ENCODE assay signal across 1 cellular context in genomic region chr10:96374985-96375830, GRCh38.
TF ChIP-seq lines count a peak whose summit lies in the region.

No MANE protein-coding gene starts in this region.

TF ChIP-seq in K562, 482 proteins besides CTCF, POLR2A, EP300 and RAD21 (continued from another document and continues in another):
- TF ChIP-seq, protein P1, sequence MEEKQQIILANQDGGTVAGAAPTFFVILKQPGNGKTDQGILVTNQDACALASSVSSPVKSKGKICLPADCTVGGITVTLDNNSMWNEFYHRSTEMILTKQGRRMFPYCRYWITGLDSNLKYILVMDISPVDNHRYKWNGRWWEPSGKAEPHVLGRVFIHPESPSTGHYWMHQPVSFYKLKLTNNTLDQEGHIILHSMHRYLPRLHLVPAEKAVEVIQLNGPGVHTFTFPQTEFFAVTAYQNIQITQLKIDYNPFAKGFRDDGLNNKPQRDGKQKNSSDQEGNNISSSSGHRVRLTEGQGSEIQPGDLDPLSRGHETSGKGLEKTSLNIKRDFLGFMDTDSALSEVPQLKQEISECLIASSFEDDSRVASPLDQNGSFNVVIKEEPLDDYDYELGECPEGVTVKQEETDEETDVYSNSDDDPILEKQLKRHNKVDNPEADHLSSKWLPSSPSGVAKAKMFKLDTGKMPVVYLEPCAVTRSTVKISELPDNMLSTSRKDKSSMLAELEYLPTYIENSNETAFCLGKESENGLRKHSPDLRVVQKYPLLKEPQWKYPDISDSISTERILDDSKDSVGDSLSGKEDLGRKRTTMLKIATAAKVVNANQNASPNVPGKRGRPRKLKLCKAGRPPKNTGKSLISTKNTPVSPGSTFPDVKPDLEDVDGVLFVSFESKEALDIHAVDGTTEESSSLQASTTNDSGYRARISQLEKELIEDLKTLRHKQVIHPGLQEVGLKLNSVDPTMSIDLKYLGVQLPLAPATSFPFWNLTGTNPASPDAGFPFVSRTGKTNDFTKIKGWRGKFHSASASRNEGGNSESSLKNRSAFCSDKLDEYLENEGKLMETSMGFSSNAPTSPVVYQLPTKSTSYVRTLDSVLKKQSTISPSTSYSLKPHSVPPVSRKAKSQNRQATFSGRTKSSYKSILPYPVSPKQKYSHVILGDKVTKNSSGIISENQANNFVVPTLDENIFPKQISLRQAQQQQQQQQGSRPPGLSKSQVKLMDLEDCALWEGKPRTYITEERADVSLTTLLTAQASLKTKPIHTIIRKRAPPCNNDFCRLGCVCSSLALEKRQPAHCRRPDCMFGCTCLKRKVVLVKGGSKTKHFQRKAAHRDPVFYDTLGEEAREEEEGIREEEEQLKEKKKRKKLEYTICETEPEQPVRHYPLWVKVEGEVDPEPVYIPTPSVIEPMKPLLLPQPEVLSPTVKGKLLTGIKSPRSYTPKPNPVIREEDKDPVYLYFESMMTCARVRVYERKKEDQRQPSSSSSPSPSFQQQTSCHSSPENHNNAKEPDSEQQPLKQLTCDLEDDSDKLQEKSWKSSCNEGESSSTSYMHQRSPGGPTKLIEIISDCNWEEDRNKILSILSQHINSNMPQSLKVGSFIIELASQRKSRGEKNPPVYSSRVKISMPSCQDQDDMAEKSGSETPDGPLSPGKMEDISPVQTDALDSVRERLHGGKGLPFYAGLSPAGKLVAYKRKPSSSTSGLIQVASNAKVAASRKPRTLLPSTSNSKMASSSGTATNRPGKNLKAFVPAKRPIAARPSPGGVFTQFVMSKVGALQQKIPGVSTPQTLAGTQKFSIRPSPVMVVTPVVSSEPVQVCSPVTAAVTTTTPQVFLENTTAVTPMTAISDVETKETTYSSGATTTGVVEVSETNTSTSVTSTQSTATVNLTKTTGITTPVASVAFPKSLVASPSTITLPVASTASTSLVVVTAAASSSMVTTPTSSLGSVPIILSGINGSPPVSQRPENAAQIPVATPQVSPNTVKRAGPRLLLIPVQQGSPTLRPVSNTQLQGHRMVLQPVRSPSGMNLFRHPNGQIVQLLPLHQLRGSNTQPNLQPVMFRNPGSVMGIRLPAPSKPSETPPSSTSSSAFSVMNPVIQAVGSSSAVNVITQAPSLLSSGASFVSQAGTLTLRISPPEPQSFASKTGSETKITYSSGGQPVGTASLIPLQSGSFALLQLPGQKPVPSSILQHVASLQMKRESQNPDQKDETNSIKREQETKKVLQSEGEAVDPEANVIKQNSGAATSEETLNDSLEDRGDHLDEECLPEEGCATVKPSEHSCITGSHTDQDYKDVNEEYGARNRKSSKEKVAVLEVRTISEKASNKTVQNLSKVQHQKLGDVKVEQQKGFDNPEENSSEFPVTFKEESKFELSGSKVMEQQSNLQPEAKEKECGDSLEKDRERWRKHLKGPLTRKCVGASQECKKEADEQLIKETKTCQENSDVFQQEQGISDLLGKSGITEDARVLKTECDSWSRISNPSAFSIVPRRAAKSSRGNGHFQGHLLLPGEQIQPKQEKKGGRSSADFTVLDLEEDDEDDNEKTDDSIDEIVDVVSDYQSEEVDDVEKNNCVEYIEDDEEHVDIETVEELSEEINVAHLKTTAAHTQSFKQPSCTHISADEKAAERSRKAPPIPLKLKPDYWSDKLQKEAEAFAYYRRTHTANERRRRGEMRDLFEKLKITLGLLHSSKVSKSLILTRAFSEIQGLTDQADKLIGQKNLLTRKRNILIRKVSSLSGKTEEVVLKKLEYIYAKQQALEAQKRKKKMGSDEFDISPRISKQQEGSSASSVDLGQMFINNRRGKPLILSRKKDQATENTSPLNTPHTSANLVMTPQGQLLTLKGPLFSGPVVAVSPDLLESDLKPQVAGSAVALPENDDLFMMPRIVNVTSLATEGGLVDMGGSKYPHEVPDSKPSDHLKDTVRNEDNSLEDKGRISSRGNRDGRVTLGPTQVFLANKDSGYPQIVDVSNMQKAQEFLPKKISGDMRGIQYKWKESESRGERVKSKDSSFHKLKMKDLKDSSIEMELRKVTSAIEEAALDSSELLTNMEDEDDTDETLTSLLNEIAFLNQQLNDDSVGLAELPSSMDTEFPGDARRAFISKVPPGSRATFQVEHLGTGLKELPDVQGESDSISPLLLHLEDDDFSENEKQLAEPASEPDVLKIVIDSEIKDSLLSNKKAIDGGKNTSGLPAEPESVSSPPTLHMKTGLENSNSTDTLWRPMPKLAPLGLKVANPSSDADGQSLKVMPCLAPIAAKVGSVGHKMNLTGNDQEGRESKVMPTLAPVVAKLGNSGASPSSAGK (IDR thresholded peaks at IDR 0.05), result peak; percentile 83
- TF ChIP-seq MAZ (CRISPR knock-in tag; conservative IDR thresholded peaks at IDR 0.05 in 1 of 2, IDR thresholded peaks at IDR 0.05 in 1 of 2) (peak in 1 of 2 experiments; percentile 34; a peak in 1 of 4 replicates), KLF16 (IDR thresholded peaks at IDR 0.05) (peak; percentile 22; the same call in 1 of the 2 replicates), MYC (IDR thresholded peaks at IDR 0.05; ENCODE audit: low read depth, low read length) (peak; percentile 48; the same call in 1 of the 2 replicates), MYC (CRISPR knock-in tag; IDR thresholded peaks at IDR 0.05; ENCODE audit: borderline replicate concordance, low read depth) (no peak), ZNF592 (IDR thresholded peaks at IDR 0.05) (no peak), MLLT1 (IDR thresholded peaks at IDR 0.05) (no peak), ZNF277 (CRISPR knock-in tag; IDR thresholded peaks at IDR 0.05; ENCODE audit: borderline replicate concordance) (no peak), CXXC5 (CRISPR knock-in tag; IDR thresholded peaks at IDR 0.05) (peak; percentile 55), FOXA3 (CRISPR knock-in tag; conservative IDR thresholded peaks at IDR 0.05 in 1 of 2, IDR thresholded peaks at IDR 0.05 in 1 of 2) (0 out of 4 replicates have a peak, but pooled peaks of 1 of the 2 experiments have one; percentile 38), JUND (IDR thresholded peaks at IDR 0.05; ENCODE audit: borderline replicate concordance, low read depth, low read length) (0 out of 2 replicates have a peak, but pooled peaks have one; percentile 16), JUND (tag; IDR thresholded peaks at IDR 0.05; ENCODE audit: borderline replicate concordance, low read depth, low read length) (no peak; the same call in 2 of the 3 replicates), STAG1 (CRISPR knock-in tag; IDR thresholded peaks at IDR 0.05; ENCODE audit: borderline replicate concordance) (peak; percentile 86), L3MBTL2 (IDR thresholded peaks at IDR 0.05) (peak; percentile 92), ZNF785 (CRISPR knock-in tag; IDR thresholded peaks at IDR 0.05) (no peak), FOXK2 (conservative IDR thresholded peaks at IDR 0.05 in 1 of 2, IDR thresholded peaks at IDR 0.05 in 1 of 2; ENCODE audit: low read depth in 2 of 2) (peak in 1 of 2 experiments; percentile 62; a peak in 3 of 4 replicates), ZNF695 (CRISPR knock-in tag; IDR thresholded peaks at IDR 0.05) (no peak)
- TF ChIP-seq, protein P2, sequence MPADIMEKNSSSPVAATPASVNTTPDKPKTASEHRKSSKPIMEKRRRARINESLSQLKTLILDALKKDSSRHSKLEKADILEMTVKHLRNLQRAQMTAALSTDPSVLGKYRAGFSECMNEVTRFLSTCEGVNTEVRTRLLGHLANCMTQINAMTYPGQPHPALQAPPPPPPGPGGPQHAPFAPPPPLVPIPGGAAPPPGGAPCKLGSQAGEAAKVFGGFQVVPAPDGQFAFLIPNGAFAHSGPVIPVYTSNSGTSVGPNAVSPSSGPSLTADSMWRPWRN (IDR thresholded peaks at IDR 0.05; ENCODE audit: low read depth), result no peak
- TF ChIP-seq, protein P3, sequence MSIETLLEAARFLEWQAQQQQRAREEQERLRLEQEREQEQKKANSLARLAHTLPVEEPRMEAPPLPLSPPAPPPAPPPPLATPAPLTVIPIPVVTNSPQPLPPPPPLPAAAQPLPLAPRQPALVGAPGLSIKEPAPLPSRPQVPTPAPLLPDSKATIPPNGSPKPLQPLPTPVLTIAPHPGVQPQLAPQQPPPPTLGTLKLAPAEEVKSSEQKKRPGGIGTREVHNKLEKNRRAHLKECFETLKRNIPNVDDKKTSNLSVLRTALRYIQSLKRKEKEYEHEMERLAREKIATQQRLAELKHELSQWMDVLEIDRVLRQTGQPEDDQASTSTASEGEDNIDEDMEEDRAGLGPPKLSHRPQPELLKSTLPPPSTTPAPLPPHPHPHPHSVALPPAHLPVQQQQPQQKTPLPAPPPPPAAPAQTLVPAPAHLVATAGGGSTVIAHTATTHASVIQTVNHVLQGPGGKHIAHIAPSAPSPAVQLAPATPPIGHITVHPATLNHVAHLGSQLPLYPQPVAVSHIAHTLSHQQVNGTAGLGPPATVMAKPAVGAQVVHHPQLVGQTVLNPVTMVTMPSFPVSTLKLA (conservative IDR thresholded peaks at IDR 0.05), result 0 out of 4 replicates have a peak, but pooled peaks of 1 of the 2 experiments have one; percentile 42
- TF ChIP-seq, protein P4, sequence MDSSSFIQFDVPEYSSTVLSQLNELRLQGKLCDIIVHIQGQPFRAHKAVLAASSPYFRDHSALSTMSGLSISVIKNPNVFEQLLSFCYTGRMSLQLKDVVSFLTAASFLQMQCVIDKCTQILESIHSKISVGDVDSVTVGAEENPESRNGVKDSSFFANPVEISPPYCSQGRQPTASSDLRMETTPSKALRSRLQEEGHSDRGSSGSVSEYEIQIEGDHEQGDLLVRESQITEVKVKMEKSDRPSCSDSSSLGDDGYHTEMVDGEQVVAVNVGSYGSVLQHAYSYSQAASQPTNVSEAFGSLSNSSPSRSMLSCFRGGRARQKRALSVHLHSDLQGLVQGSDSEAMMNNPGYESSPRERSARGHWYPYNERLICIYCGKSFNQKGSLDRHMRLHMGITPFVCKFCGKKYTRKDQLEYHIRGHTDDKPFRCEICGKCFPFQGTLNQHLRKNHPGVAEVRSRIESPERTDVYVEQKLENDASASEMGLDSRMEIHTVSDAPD (CRISPR knock-in tag; IDR thresholded peaks at IDR 0.05), result no peak
- TF ChIP-seq, protein P5, sequence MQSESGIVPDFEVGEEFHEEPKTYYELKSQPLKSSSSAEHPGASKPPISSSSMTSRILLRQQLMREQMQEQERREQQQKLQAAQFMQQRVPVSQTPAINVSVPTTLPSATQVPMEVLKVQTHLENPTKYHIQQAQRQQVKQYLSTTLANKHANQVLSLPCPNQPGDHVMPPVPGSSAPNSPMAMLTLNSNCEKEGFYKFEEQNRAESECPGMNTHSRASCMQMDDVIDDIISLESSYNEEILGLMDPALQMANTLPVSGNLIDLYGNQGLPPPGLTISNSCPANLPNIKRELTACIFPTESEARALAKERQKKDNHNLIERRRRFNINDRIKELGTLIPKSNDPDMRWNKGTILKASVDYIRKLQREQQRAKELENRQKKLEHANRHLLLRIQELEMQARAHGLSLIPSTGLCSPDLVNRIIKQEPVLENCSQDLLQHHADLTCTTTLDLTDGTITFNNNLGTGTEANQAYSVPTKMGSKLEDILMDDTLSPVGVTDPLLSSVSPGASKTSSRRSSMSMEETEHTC (IDR thresholded peaks at IDR 0.05), result peak; percentile 19; the same call in 1 of the 2 replicates
- TF ChIP-seq, protein P6, sequence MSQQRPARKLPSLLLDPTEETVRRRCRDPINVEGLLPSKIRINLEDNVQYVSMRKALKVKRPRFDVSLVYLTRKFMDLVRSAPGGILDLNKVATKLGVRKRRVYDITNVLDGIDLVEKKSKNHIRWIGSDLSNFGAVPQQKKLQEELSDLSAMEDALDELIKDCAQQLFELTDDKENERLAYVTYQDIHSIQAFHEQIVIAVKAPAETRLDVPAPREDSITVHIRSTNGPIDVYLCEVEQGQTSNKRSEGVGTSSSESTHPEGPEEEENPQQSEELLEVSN (IDR thresholded peaks at IDR 0.05; ENCODE audit: borderline replicate concordance in 1 of 2, extremely low read depth in 1 of 2, insufficient read depth in 1 of 2, insufficient read length in 1 of 2, low read depth in 1 of 2, low read length in 1 of 2, poor library complexity in 1 of 2, severe bottlenecking in 1 of 2), result peak; percentile 78 to 81
